In genomic region chr5:171498166-171498565, GRCh38 we compare ENCODE assay signal across 18 cellular contexts.
"Had no signal": no experiment of that assay in that cellular context is flagged by ENCODE, and none has a peak within 500 bp of the region (broad histone marks: within the 10 kb centered on the region; RNA-seq: fewer than 3 reads in every experiment).

No MANE protein-coding gene starts in this region.

- H3K27me3 ChIP-seq: esophagus muscularis mucosa, foreskin keratinocyte, gastroesophageal sphincter, heart left ventricle, left lung had no signal

- H3K4me3 Mint-ChIP-seq: mesothelial cell of epicardium, naive B cell had no signal

- ATAC-seq: foreskin keratinocyte, gastroesophageal sphincter, heart left ventricle, left cardiac atrium, left lung, left ventricle myocardium superior, lower lobe of right lung, mucosa of descending colon had no signal

- H3K27ac Mint-ChIP-seq: mesothelial cell of epicardium, naive B cell had no signal

- H3K27ac ChIP-seq: coronary artery, dorsolateral prefrontal cortex, esophagus muscularis mucosa, foreskin keratinocyte, gastroesophageal sphincter, heart left ventricle, left lung, lower lobe of right lung had no signal

- H3K9me3 ChIP-seq: esophagus muscularis mucosa, gastroesophageal sphincter, heart left ventricle, left lung, lower lobe of right lung, mucosa of descending colon had no signal

- H3K4me1 Mint-ChIP-seq: naive B cell had no signal

- DNase-seq: dermis blood vessel endothelial cell; dorsolateral prefrontal cortex; effector CD4-positive, alpha-beta T cell; effector memory CD4-positive, alpha-beta T cell; foreskin keratinocyte; heart left ventricle; hippocampal formation; left cardiac atrium; left lung; left ventricle myocardium superior; lower lobe of right lung; mesenchymal stem cell; mucosa of descending colon; naive B cell had no signal

- H3K4me3 ChIP-seq: coronary artery, dorsolateral prefrontal cortex, esophagus muscularis mucosa, gastroesophageal sphincter, heart left ventricle, left lung, lower lobe of right lung, mucosa of descending colon had no signal

- H3K9me3 Mint-ChIP-seq: mesothelial cell of epicardium had no signal

- H3K36me3 ChIP-seq: esophagus muscularis mucosa, gastroesophageal sphincter, heart left ventricle, left lung, lower lobe of right lung had no signal

- H3K36me3 Mint-ChIP-seq: mesothelial cell of epicardium, naive B cell had no signal
